8 cellular contexts compared by ENCODE assay signal in the genomic region with DNA sequence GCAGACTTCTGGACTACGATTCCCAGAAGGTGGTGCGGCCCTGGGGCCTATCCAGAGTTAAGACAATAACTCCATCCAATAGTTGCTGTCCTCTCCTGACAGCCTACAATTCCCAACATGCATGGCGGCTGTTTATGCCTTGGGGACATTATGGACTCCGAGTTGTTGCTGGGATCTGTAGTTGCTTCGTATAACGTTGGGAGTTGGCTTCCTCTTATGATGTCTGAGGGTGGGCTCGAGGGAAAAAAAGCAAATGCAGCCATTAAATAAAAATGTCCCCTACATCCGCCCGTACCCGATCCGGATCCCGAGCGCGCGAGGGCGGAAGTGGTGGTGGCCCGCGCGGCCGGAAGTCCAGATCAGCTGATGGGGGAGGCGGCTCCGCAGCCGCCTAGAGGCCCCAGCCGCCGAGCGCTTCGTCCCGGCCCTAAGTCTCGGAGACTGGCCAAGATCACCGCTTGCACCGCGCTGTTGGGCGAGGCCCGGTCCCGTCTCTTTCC. TPM values are rescaled to one million over a fixed set of nuclear protein-coding genes. Genes with fewer than 3 reads are reported as not detected.
DNase-seq lines count a peak whose midpoint lies in the region; ATAC-seq and TF ChIP-seq lines count a peak whose summit lies in the region.

A gene with protein sequence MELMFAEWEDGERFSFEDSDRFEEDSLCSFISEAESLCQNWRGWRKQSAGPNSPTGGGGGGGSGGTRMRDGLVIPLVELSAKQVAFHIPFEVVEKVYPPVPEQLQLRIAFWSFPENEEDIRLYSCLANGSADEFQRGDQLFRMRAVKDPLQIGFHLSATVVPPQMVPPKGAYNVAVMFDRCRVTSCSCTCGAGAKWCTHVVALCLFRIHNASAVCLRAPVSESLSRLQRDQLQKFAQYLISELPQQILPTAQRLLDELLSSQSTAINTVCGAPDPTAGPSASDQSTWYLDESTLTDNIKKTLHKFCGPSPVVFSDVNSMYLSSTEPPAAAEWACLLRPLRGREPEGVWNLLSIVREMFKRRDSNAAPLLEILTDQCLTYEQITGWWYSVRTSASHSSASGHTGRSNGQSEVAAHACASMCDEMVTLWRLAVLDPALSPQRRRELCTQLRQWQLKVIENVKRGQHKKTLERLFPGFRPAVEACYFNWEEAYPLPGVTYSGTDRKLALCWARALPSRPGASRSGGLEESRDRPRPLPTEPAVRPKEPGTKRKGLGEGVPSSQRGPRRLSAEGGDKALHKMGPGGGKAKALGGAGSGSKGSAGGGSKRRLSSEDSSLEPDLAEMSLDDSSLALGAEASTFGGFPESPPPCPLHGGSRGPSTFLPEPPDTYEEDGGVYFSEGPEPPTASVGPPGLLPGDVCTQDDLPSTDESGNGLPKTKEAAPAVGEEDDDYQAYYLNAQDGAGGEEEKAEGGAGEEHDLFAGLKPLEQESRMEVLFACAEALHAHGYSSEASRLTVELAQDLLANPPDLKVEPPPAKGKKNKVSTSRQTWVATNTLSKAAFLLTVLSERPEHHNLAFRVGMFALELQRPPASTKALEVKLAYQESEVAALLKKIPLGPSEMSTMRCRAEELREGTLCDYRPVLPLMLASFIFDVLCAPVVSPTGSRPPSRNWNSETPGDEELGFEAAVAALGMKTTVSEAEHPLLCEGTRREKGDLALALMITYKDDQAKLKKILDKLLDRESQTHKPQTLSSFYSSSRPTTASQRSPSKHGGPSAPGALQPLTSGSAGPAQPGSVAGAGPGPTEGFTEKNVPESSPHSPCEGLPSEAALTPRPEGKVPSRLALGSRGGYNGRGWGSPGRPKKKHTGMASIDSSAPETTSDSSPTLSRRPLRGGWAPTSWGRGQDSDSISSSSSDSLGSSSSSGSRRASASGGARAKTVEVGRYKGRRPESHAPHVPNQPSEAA (N-terminal part only) (plus strand): TSS at position 386 of the 500 bp plus-strand sequence. CDS start 273 bp downstream, outside the sequence.

- H3K36me3 ChIP-seq in thymus (ENCODE audit: control insufficient read depth, insufficient read depth), result peaks cover 18% of the 10 kb centered on the region

- ATAC-seq in HG02759 (IDR thresholded peaks at IDR 0.05; ENCODE audit: unreplicated experiment), result peak; percentile 78

- under 1% methylated on average over 35 of the region's 35 CpGs for WGBS in thymus

- DNase-seq in GM12864 (ENCODE audit: low read depth), result peak; percentile 86
- peak; percentile 84 to 94 (median 86) for DNase-seq in NCI-H1417 (lab: John Stamatoyannopoulos, UW)
- DNase-seq in SW 1271 (lab: John Stamatoyannopoulos, UW), result peak; percentile 75 to 91
- peak; percentile 62 for DNase-seq in activated naive CD8-positive, alpha-beta T cell treated with anti-CD3 and anti-CD28 coated beads, Interleukin-2, amount 50 U/mL, for 16 hours (ENCODE audit: low read depth, low spot score)
- DNase-seq in head of caudate nucleus, result peak; percentile 84 to 98 (median 94)
- DNase-seq in osteocyte (ENCODE audit: extremely low spot score, unreplicated experiment), result peak; percentile 94

- no peaks in the 10 kb centered on the region for H3K27me3 Mint-ChIP-seq in osteocyte (ENCODE audit: unreplicated experiment)

- H3K27ac Mint-ChIP-seq in osteocyte (ENCODE audit: unreplicated experiment), result peak within 1 kb of the TSS; percentile 100

- peak within 1 kb of the TSS; percentile 85 for H3K27ac ChIP-seq in thymus (ENCODE audit: low read depth)

- no peaks in the 10 kb centered on the region for H3K27me3 ChIP-seq in thymus (ENCODE audit: control insufficient read depth, insufficient read depth)

- H3K9me3 ChIP-seq in thymus (ENCODE audit: control insufficient read depth), result no peaks in the 10 kb centered on the region

- peak within 1 kb of the TSS; percentile 96 for H3K4me3 Mint-ChIP-seq in osteocyte (ENCODE audit: unreplicated experiment)

- no peaks in the 10 kb centered on the region for H3K9me3 Mint-ChIP-seq in osteocyte (ENCODE audit: unreplicated experiment)

- peaks cover 14% of the 10 kb centered on the region for H3K36me3 Mint-ChIP-seq in osteocyte (ENCODE audit: unreplicated experiment)

- no peak for TF ChIP-seq CTCF in GM12864 (IDR thresholded peaks at IDR 0.05; ENCODE audit: low read depth, low read length, missing control alignments)
- no peak for TF ChIP-seq CTCF in osteocyte (IDR thresholded peaks at IDR 0.05)

- intact Hi-C loops in head of caudate nucleus (cut with DNase I), result loop anchor here (1.0 kb wide), 1 partner anchor 26 kb away; a partner anchor contains a TSS

- peaks cover 19% of the 10 kb centered on the region for H3K4me1 ChIP-seq in thymus (ENCODE audit: control insufficient read depth, insufficient read depth, low read length)

- peak within 1 kb of the TSS; percentile 91 for H3K4me3 ChIP-seq in GM12864 (ENCODE audit: low read depth, low read length)
- peak within 1 kb of the TSS; percentile 90 for H3K4me3 ChIP-seq in thymus (ENCODE audit: low read length)

- H3K4me1 Mint-ChIP-seq in osteocyte (ENCODE audit: unreplicated experiment), result peaks cover 50% of the 10 kb centered on the region

RNA-seq across cellular contexts. Expression of the gene that starts here (rescaled TPM):
- 164 and 186 TPM in 2 replicates for total RNA-seq in osteocyte
- polyA plus RNA-seq in thymus, result 106 TPM

Comparison
In these comparisons a context has a peak if more than half of its experiments do, and no peak if none do; other contexts are left out.
1. Peak in every context shown above with its lines: DNase-seq, ATAC-seq, H3K4me3 ChIP-seq and H3K27ac ChIP-seq.